In genomic region chr18:67273288-67273687, GRCh38 we compare ENCODE assay signal across 8 cellular contexts.
"Had no signal": no experiment of that assay in that cellular context is flagged by ENCODE, and none has a peak within 500 bp of the region (broad histone marks: within the 10 kb centered on the region; RNA-seq: fewer than 3 reads in every experiment).

No MANE protein-coding gene starts in this region.

- ATAC-seq: K562 had no signal

- H3K27ac ChIP-seq: GM23248 had no signal

- H3K27ac Mint-ChIP-seq: H9 had no signal

- FAIRE-seq: H54, HTR-8/SVneo, K562 had no signal

- H3K4me3 Mint-ChIP-seq: H9 had no signal

- DNase-seq: GM23248, GOT3, H9, HCEC 1CT, IMR-90 had no signal

- H3K9ac ChIP-seq: GM23248 had no signal

- H3K4me3 ChIP-seq: GM23248, K562 had no signal

- H2AFZ ChIP-seq: GM23248 had no signal
